15 cellular contexts compared by ENCODE assay signal in the genomic region with DNA sequence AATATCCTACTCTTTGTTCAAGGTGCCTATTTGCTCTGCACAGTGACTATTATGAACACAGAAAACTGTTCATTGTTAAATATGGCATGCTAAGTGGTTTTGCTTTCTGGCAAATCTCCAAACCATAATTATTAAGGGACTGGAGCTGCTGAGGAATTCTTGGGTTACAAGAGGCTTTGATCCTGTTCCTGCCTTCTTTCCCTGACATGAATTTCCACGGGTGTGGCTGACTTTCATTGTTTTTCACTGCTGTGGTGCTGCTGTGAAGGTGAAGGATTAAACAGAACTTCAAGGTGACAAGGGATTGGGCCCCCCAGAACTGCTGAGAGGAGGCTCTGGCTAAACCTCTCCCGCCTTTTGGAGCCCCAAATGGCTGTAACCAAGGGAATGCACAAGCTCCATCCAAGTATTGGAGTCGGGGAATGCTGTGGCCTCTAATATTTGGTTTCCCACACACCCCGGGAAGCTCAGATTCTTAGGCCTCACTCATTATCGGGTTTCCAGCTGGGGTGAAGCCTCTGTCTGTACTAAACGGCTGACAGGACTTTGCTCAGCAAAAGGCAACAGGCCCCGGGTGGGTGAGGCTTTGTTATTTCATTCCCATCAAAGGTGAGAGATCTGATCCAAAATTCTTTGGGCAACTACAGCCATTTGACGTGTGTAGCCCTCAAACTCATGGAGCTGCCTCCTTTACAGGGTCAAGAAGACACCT. TPM values are rescaled to one million over a fixed set of nuclear protein-coding genes. Genes with fewer than 3 reads are reported as not detected.
DNase-seq lines count a peak whose midpoint lies in the region; ATAC-seq lines count a peak whose summit lies in the region.
"Had no signal": no experiment of that assay in that cellular context is flagged by ENCODE, and none has a peak within 500 bp of the region (broad histone marks: within the 10 kb centered on the region; RNA-seq: fewer than 3 reads in every experiment).

No MANE protein-coding gene starts in this region.

- peak; percentile 54 for DNase-seq in LoVo (ENCODE audit: low spot score)
- DNase-seq in NCI-H69 (lab: John Stamatoyannopoulos, UW), result peak; percentile 78
- peak; percentile 35 for DNase-seq in foreskin melanocyte
- DNase-seq in left colon, result no peak
- DNase-seq in NCI-H82 treated with DMSO at 0.1 percent for 48 hours (lab: John Stamatoyannopoulos, UW; ENCODE audit: unreplicated experiment), result no peak
- no peak for DNase-seq in activated CD4-positive, CD25-positive, alpha-beta regulatory T cell (lab: John Stamatoyannopoulos, UW)
- DNase-seq: activated naive CD8-positive, alpha-beta T cell treated with anti-CD3 and anti-CD28 coated beads, Interleukin-2, amount 50 U/mL, for 24 hours; foreskin keratinocyte; H7; MV-4-11; WERI-Rb-1 had no signal

- H3K27ac ChIP-seq in stomach smooth muscle (ENCODE audit: low read length), result peak overlapping the region; percentile 18
- H3K27ac ChIP-seq: C4-2B, foreskin keratinocyte, prostate gland, WERI-Rb-1 had no signal

- no peaks in the 10 kb centered on the region for H3K36me3 ChIP-seq in stomach smooth muscle (ENCODE audit: control insufficient read depth in 2 of 2, insufficient read depth in 2 of 2, low read length in 2 of 2)
- H3K36me3 ChIP-seq: prostate gland, WERI-Rb-1 had no signal

- intact Hi-C loops in left colon (cut with DNase I, micrococcal nuclease), result no loop called here

- peaks cover 34% of the 10 kb centered on the region for H3K4me1 ChIP-seq in stomach smooth muscle (ENCODE audit: control insufficient read depth, insufficient read depth, low read length)
- H3K4me1 ChIP-seq: prostate gland had no signal

- H3K9me3 ChIP-seq in stomach smooth muscle (ENCODE audit: control insufficient read depth in 2 of 2, low read length in 2 of 2), result no peaks in the 10 kb centered on the region
- H3K9me3 ChIP-seq: prostate gland had no signal

- no peaks in the 10 kb centered on the region for H3K27me3 ChIP-seq in stomach smooth muscle (ENCODE audit: control insufficient read depth in 1 of 2, insufficient read depth in 2 of 2, low read length in 2 of 2)
- H3K27me3 ChIP-seq: foreskin keratinocyte had no signal

- H3K4me3 ChIP-seq in stomach smooth muscle (ENCODE audit: low read length in 2 of 2), result no peak overlapping the region
- H3K4me3 ChIP-seq: prostate gland had no signal

- ATAC-seq in HG02884 (IDR thresholded peaks at IDR 0.05; ENCODE audit: unreplicated experiment) (no peak), left colon (no peak)
- ATAC-seq: activated naive CD8-positive, alpha-beta T cell treated with anti-CD3 and anti-CD28 coated beads, Interleukin-2, amount 50 U/mL, for 24 hours; foreskin keratinocyte had no signal

- no peak overlapping the region for H3K9ac ChIP-seq in stomach smooth muscle (ENCODE audit: low read length in 2 of 2)

RNA-seq across cellular contexts. Expression of a gene that starts 29.0 kb away (rescaled TPM):
- 100 to 1,000 TPM; 199 to 250 TPM for total RNA-seq in left colon

Comparison
In these comparisons a context has a peak if more than half of its experiments do, and no peak if none do; other contexts are left out.
1. DNase-seq: peak in LoVo (single experiment), NCI-H69 (single experiment) and foreskin melanocyte (single experiment); none in left colon (0 of 2), NCI-H82 treated with DMSO at 0.1 percent for 48 hours (single experiment) and activated CD4-positive, CD25-positive, alpha-beta regulatory T cell (0 of 4).